Comparison of ENCODE assay signal across 14 cellular contexts in genomic region chr22:44677299-44678244, GRCh38. TPM values are rescaled to one million over a fixed set of nuclear protein-coding genes. Genes with fewer than 3 reads are reported as not detected.
DNase-seq lines count a peak whose midpoint lies in the region; ATAC-seq and TF ChIP-seq lines count a peak whose summit lies in the region.
"Had no signal": no experiment of that assay in that cellular context is flagged by ENCODE, and none has a peak within 500 bp of the region (broad histone marks: within the 10 kb centered on the region; RNA-seq: fewer than 3 reads in every experiment).

No MANE protein-coding gene starts in this region.

- TF ChIP-seq CTCF in osteoblast (IDR thresholded peaks at IDR 0.05; ENCODE audit: extremely low read depth, low read depth, low read length): no peak
- TF ChIP-seq CTCF in ascending aorta (IDR thresholded peaks at IDR 0.05): no peak

- H3K4me3 Mint-ChIP-seq in T-helper 2 cell treated with Interferon-gamma antibody and Interleukin-4, amounts not matched to agents 5 μg/mL and 100 μg/mL, for 36 hours: peak overlapping the region; percentile 61
- peak overlapping the region; percentile 67 to 68 for H3K4me3 Mint-ChIP-seq in effector memory CD8-positive, alpha-beta T cell

- H3K27ac Mint-ChIP-seq in T-helper 2 cell treated with Interferon-gamma antibody and Interleukin-4, amounts not matched to agents 5 μg/mL and 100 μg/mL, for 36 hours: no peak overlapping the region
- H3K27ac Mint-ChIP-seq in effector memory CD8-positive, alpha-beta T cell: peak overlapping the region; percentile 71 to 86

- no peaks in the 10 kb centered on the region for H3K79me2 ChIP-seq in osteoblast (ENCODE audit: insufficient read depth, low read length)

- H3K27me3 ChIP-seq in osteoblast (ENCODE audit: insufficient read depth, low read length): peaks cover 6% of the 10 kb centered on the region
- H3K27me3 ChIP-seq in ascending aorta: no peaks in the 10 kb centered on the region

- H3K36me3 ChIP-seq in osteoblast (ENCODE audit: insufficient read depth, low read length) (no peaks in the 10 kb centered on the region), ascending aorta (no peaks in the 10 kb centered on the region)

- H3K9me3 ChIP-seq in osteoblast (ENCODE audit: low read depth, low read length) (no peaks in the 10 kb centered on the region), ascending aorta (no peaks in the 10 kb centered on the region)

- no peak for DNase-seq in T-helper 2 cell treated with Interferon-gamma antibody and Interleukin-4, amounts not matched to agents 5 μg/mL and 100 μg/mL, for 36 hours (ENCODE audit: low spot score)
- DNase-seq in T-helper 2 cell: no peak
- DNase-seq in NCI-H2171 (lab: John Stamatoyannopoulos, UW): peak; percentile 87
- DNase-seq in effector memory CD8-positive, alpha-beta T cell: no peak
- peak; percentile 80 for DNase-seq in osteoblast (ENCODE audit: insufficient read length, low spot score, missing footprints)
- DNase-seq in ascending aorta (ENCODE audit: low spot score in 2 of 2): no peak
- DNase-seq in NCI-H524 treated with DMSO at 0.1 percent for 48 hours (lab: John Stamatoyannopoulos, UW): no peak
- DNase-seq in HK-2 (ENCODE audit: unreplicated experiment): no peak
- DNase-seq: activated CD4-positive, CD25-positive, alpha-beta regulatory T cell treated with anti-CD3 and anti-CD28 coated beads, Interleukin-2, amount 50 U/mL, for 72 hours; left ventricle myocardium superior; NCI-H510A; posterior cingulate gyrus; SHP77 treated with DMSO at 0.1 percent for 48 hours; stimulated activated CD4-positive, alpha-beta T cell treated with anti-CD3 and anti-CD28 coated beads, Interleukin-4, amount 100 ng/mL, for 1 hour had no signal

- no peak overlapping the region for H3K4me2 ChIP-seq in osteoblast (ENCODE audit: insufficient read depth, low read length)

- no peak overlapping the region for H2AFZ ChIP-seq in osteoblast (ENCODE audit: low read length)

- peaks cover 3% of the 10 kb centered on the region for H3K27me3 Mint-ChIP-seq in T-helper 2 cell treated with Interferon-gamma antibody and Interleukin-4, amounts not matched to agents 5 μg/mL and 100 μg/mL, for 36 hours (ENCODE audit: low read depth)
- no peaks in the 10 kb centered on the region for H3K27me3 Mint-ChIP-seq in effector memory CD8-positive, alpha-beta T cell

- peak; percentile 26 for ATAC-seq in effector memory CD8-positive, alpha-beta T cell (replicated peaks)

- H3K4me1 ChIP-seq in osteoblast (ENCODE audit: insufficient read depth, low read length) (no peaks in the 10 kb centered on the region), ascending aorta (no peaks in the 10 kb centered on the region)

- H3K4me1 Mint-ChIP-seq in T-helper 2 cell treated with Interferon-gamma antibody and Interleukin-4, amounts not matched to agents 5 μg/mL and 100 μg/mL, for 36 hours (ENCODE audit: low read depth): peaks cover 40% of the 10 kb centered on the region
- H3K4me1 Mint-ChIP-seq in effector memory CD8-positive, alpha-beta T cell (ENCODE audit: low read depth in 2 of 2): peaks cover 46 to 58% of the 10 kb centered on the region in 2 donors

- peaks cover 8% of the 10 kb centered on the region for H3K36me3 Mint-ChIP-seq in T-helper 2 cell treated with Interferon-gamma antibody and Interleukin-4, amounts not matched to agents 5 μg/mL and 100 μg/mL, for 36 hours (ENCODE audit: low read depth)
- H3K36me3 Mint-ChIP-seq in effector memory CD8-positive, alpha-beta T cell (ENCODE audit: insufficient read depth): peaks cover 37% of the 10 kb centered on the region

- H3K27ac ChIP-seq in osteoblast (ENCODE audit: low read depth, low read length): no peak overlapping the region
- H3K27ac ChIP-seq in ascending aorta: no peak overlapping the region

- intact Hi-C loops in ascending aorta (cut with DNase I): no loop called here

- no peaks in the 10 kb centered on the region for H3K9me3 Mint-ChIP-seq in T-helper 2 cell treated with Interferon-gamma antibody and Interleukin-4, amounts not matched to agents 5 μg/mL and 100 μg/mL, for 36 hours
- no peaks in the 10 kb centered on the region for H3K9me3 Mint-ChIP-seq in effector memory CD8-positive, alpha-beta T cell

- H3K4me3 ChIP-seq in osteoblast (ENCODE audit: insufficient read depth, low read length): no peak overlapping the region
- no peak overlapping the region for H3K4me3 ChIP-seq in ascending aorta

- H4K20me1 ChIP-seq in osteoblast (ENCODE audit: insufficient read depth, low read length): no peaks in the 10 kb centered on the region

RNA-seq across cellular contexts. Expression of gene PRR5, which starts 24.4 kb away (rescaled TPM):
- 13.0 and 14.8 TPM in 2 replicates for total RNA-seq in osteoblast
- total RNA-seq in ascending aorta: 4.4 TPM

Comparison
In these comparisons a context has a peak if more than half of its experiments do, and no peak if none do; other contexts are left out.
1. DNase-seq: peak in NCI-H2171 (single experiment) and osteoblast (single experiment); none in T-helper 2 cell treated with Interferon-gamma antibody and Interleukin-4, amounts not matched to agents 5 μg/mL and 100 μg/mL, for 36 hours (single experiment), T-helper 2 cell (0 of 5), effector memory CD8-positive, alpha-beta T cell (0 of 3), ascending aorta (0 of 2), NCI-H524 treated with DMSO at 0.1 percent for 48 hours (single experiment) and HK-2 (single experiment).